In the genomic region with DNA sequence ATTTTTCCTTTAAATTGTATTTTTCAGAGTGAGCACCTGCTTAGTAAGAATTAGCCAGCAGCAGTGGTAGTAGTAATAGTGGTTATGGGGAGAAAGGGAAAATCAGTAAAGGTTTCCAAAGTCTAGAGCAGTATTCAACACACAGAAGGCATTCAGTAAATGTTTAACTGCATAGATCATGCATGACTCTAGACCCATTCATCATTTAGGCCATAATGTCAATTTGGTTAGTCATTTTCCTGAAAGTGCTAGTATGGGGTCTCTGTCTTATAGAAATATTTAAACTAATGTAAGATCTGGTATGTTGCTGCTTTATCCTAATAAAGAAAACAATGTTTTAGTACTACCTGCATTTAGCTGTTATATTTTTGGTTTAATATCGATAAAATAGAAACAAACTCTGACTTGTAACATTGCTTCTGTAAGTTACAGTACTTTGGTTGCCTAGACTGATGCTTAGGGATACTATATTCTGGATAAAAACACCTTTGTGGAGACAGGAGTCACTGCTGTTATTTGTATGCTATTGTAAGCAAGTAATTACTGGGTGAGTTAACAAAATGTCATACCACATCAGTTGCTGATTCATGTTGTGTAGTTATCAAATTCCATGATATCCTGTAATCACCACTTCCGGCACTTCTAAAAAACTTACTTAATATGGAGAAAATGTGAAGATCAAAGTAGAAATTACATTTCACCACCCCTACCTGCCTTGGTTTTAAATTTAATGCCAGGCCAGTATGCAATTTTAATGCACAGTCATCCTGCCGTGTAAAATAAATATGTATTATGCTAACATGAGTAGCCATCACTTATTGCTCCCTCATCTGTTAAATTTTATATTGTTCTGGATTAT, we compare ENCODE assay signal across 16 cellular contexts.
DNase-seq lines count a peak whose midpoint lies in the region; ATAC-seq, FAIRE-seq and TF ChIP-seq lines count a peak whose summit lies in the region.
"Had no signal": no experiment of that assay in that cellular context is flagged by ENCODE, and none has a peak within 500 bp of the region (broad histone marks: within the 10 kb centered on the region; RNA-seq: fewer than 3 reads in every experiment).

No MANE protein-coding gene starts in this region.

- no peak for DNase-seq in stimulated activated naive CD8-positive, alpha-beta T cell treated with anti-CD3 and anti-CD28 coated beads, Interleukin-15, Interleukin-2, amounts not matched to agents 100 U/mL and 50 U/mL, for 24 hours
- no peak for DNase-seq in stimulated activated naive CD8-positive, alpha-beta T cell treated with anti-CD3 and anti-CD28 coated beads, Interleukin-15, amount 100 ng/mL, for 72 hours
- DNase-seq in astrocyte (ENCODE audit: low read depth) (peak; percentile 84), hepatic stellate cell (ENCODE audit: low spot score) (peak; percentile 36), germinal center (ENCODE audit: low spot score) (no peak), NCI-H187 (lab: John Stamatoyannopoulos, UW) (no peak)
- DNase-seq in activated T-helper 1 cell treated with anti-CD3 and anti-CD28 coated beads, Interleukin-12 subunit alpha, Interleukin-12 subunit beta, Interleukin-2, Interleukin-4 antibody, amounts not matched to agents 30 ng/mL and 10 ng/mL and 1 ng/mL, durations not matched to agents 14 hours and 24 hours and 36 hours (ENCODE audit: low spot score) = no peak
- DNase-seq: GF-D8; GOT3; MG63; natural killer cell; NCI-H446 treated with DMSO at 0.1 percent for 48 hours; stimulated activated naive CD4-positive, alpha-beta T cell treated with Interleukin-2 at 50 U/mL for 16 hours had no signal

- H3K27me3 Mint-ChIP-seq in stimulated activated naive CD8-positive, alpha-beta T cell treated with anti-CD3 and anti-CD28 coated beads, Interleukin-15, amount 100 ng/mL, for 72 hours = no peaks in the 10 kb centered on the region
- no peaks in the 10 kb centered on the region for H3K27me3 Mint-ChIP-seq in astrocyte (ENCODE audit: low read depth, unreplicated experiment)
- H3K27me3 Mint-ChIP-seq in activated T-helper 1 cell treated with anti-CD3 and anti-CD28 coated beads, Interleukin-12 subunit alpha, Interleukin-12 subunit beta, Interleukin-2, Interleukin-4 antibody, amounts not matched to agents 30 ng/mL and 10 ng/mL and 1 ng/mL, durations not matched to agents 14 hours and 24 hours and 36 hours (ENCODE audit: insufficient read depth) = no peaks in the 10 kb centered on the region
- H3K27me3 Mint-ChIP-seq: dendritic cell treated with granulocyte-macrophage colony-stimulating factor and Interleukin-4, amounts not matched to agents 40 ng/mL and 50 ng/mL, for 4 days had no signal

- H3K4me2 ChIP-seq in astrocyte (ENCODE audit: low read length) = peak overlapping the region; percentile 55

- H3K9me3 Mint-ChIP-seq in stimulated activated naive CD8-positive, alpha-beta T cell treated with anti-CD3 and anti-CD28 coated beads, Interleukin-15, amount 100 ng/mL, for 72 hours = no peaks in the 10 kb centered on the region
- H3K9me3 Mint-ChIP-seq in astrocyte (ENCODE audit: unreplicated experiment) = no peaks in the 10 kb centered on the region
- no peaks in the 10 kb centered on the region for H3K9me3 Mint-ChIP-seq in activated T-helper 1 cell treated with anti-CD3 and anti-CD28 coated beads, Interleukin-12 subunit alpha, Interleukin-12 subunit beta, Interleukin-2, Interleukin-4 antibody, amounts not matched to agents 30 ng/mL and 10 ng/mL and 1 ng/mL, durations not matched to agents 14 hours and 24 hours and 36 hours
- H3K9me3 Mint-ChIP-seq: dendritic cell treated with granulocyte-macrophage colony-stimulating factor and Interleukin-4, amounts not matched to agents 40 ng/mL and 50 ng/mL, for 4 days; natural killer cell had no signal

- no peak for TF ChIP-seq CTCF in astrocyte (IDR thresholded peaks at IDR 0.05; ENCODE audit: insufficient read depth, low read depth, low read length)

- FAIRE-seq in astrocyte (lab: Jason Lieb, UNC) = peak; percentile 73

- H3K36me3 Mint-ChIP-seq in astrocyte (ENCODE audit: low read depth, unreplicated experiment) = peaks cover 21% of the 10 kb centered on the region
- H3K36me3 Mint-ChIP-seq in activated T-helper 1 cell treated with anti-CD3 and anti-CD28 coated beads, Interleukin-12 subunit alpha, Interleukin-12 subunit beta, Interleukin-2, Interleukin-4 antibody, amounts not matched to agents 30 ng/mL and 10 ng/mL and 1 ng/mL, durations not matched to agents 14 hours and 24 hours and 36 hours (ENCODE audit: low read depth) = no peaks in the 10 kb centered on the region
- H3K36me3 Mint-ChIP-seq: natural killer cell had no signal

- no peak overlapping the region for H3K27ac Mint-ChIP-seq in stimulated activated naive CD8-positive, alpha-beta T cell treated with anti-CD3 and anti-CD28 coated beads, Interleukin-15, amount 100 ng/mL, for 72 hours
- H3K27ac Mint-ChIP-seq in astrocyte (ENCODE audit: unreplicated experiment) = peak overlapping the region; percentile 95
- no peak overlapping the region for H3K27ac Mint-ChIP-seq in activated T-helper 1 cell treated with anti-CD3 and anti-CD28 coated beads, Interleukin-12 subunit alpha, Interleukin-12 subunit beta, Interleukin-2, Interleukin-4 antibody, amounts not matched to agents 30 ng/mL and 10 ng/mL and 1 ng/mL, durations not matched to agents 14 hours and 24 hours and 36 hours
- H3K27ac Mint-ChIP-seq: dendritic cell treated with granulocyte-macrophage colony-stimulating factor and Interleukin-4, amounts not matched to agents 40 ng/mL and 50 ng/mL, for 4 days; natural killer cell had no signal

- peaks cover 21% of the 10 kb centered on the region for H3K4me1 ChIP-seq in astrocyte (ENCODE audit: insufficient read depth, low read length)

- H2AFZ ChIP-seq in astrocyte (ENCODE audit: low read depth, low read length) = no peak overlapping the region

- peak; percentile 65 for ATAC-seq in stimulated activated naive CD8-positive, alpha-beta T cell treated with anti-CD3 and anti-CD28 coated beads, Interleukin-15, Interleukin-2, amounts not matched to agents 100 U/mL and 50 U/mL, for 24 hours
- no peak for ATAC-seq in stimulated activated naive CD8-positive, alpha-beta T cell treated with anti-CD3 and anti-CD28 coated beads, Interleukin-15, amount 100 ng/mL, for 72 hours
- no peak for ATAC-seq in HG02759 (IDR thresholded peaks at IDR 0.05; ENCODE audit: unreplicated experiment)
- ATAC-seq: natural killer cell had no signal

- H3K4me3 ChIP-seq in astrocyte (ENCODE audit: insufficient read depth, low read depth, low read length) = no peak overlapping the region
- H3K4me3 ChIP-seq: MG63, SK-N-MC had no signal

- no peaks in the 10 kb centered on the region for H3K9me3 ChIP-seq in astrocyte (ENCODE audit: insufficient read depth, low read depth, low read length)
- H3K9me3 ChIP-seq: MG63 had no signal

- no peak overlapping the region for H3K4me3 Mint-ChIP-seq in stimulated activated naive CD8-positive, alpha-beta T cell treated with anti-CD3 and anti-CD28 coated beads, Interleukin-15, amount 100 ng/mL, for 72 hours
- H3K4me3 Mint-ChIP-seq in astrocyte (ENCODE audit: unreplicated experiment) = no peak overlapping the region
- no peak overlapping the region for H3K4me3 Mint-ChIP-seq in activated T-helper 1 cell treated with anti-CD3 and anti-CD28 coated beads, Interleukin-12 subunit alpha, Interleukin-12 subunit beta, Interleukin-2, Interleukin-4 antibody, amounts not matched to agents 30 ng/mL and 10 ng/mL and 1 ng/mL, durations not matched to agents 14 hours and 24 hours and 36 hours
- H3K4me3 Mint-ChIP-seq: dendritic cell treated with granulocyte-macrophage colony-stimulating factor and Interleukin-4, amounts not matched to agents 40 ng/mL and 50 ng/mL, for 4 days; natural killer cell had no signal

- no peaks in the 10 kb centered on the region for H3K27me3 ChIP-seq in astrocyte (ENCODE audit: insufficient read depth, low read length)
- H3K27me3 ChIP-seq: MG63 had no signal

- H3K4me1 Mint-ChIP-seq in stimulated activated naive CD8-positive, alpha-beta T cell treated with anti-CD3 and anti-CD28 coated beads, Interleukin-15, amount 100 ng/mL, for 72 hours = no peaks in the 10 kb centered on the region
- peaks cover 24% of the 10 kb centered on the region for H3K4me1 Mint-ChIP-seq in astrocyte (ENCODE audit: low read depth, unreplicated experiment)
- no peaks in the 10 kb centered on the region for H3K4me1 Mint-ChIP-seq in activated T-helper 1 cell treated with anti-CD3 and anti-CD28 coated beads, Interleukin-12 subunit alpha, Interleukin-12 subunit beta, Interleukin-2, Interleukin-4 antibody, amounts not matched to agents 30 ng/mL and 10 ng/mL and 1 ng/mL, durations not matched to agents 14 hours and 24 hours and 36 hours (ENCODE audit: low read depth)
- H3K4me1 Mint-ChIP-seq: natural killer cell had no signal

- H3K79me2 ChIP-seq in astrocyte (ENCODE audit: insufficient read depth, low read length) = peaks cover 3% of the 10 kb centered on the region

- H3K9ac ChIP-seq in astrocyte (ENCODE audit: low read length) = peak overlapping the region; percentile 54

- intact Hi-C loops in activated T-helper 1 cell treated with anti-CD3 and anti-CD28 coated beads, Interleukin-12 subunit alpha, Interleukin-12 subunit beta, Interleukin-2, Interleukin-4 antibody, amounts not matched to agents 30 ng/mL and 10 ng/mL and 1 ng/mL, durations not matched to agents 14 hours and 24 hours and 36 hours (cut with micrococcal nuclease) = no loop called here

- peaks cover 29% of the 10 kb centered on the region for H3K36me3 ChIP-seq in astrocyte (ENCODE audit: insufficient read depth, low read length)
- H3K36me3 ChIP-seq: MG63 had no signal

- peak overlapping the region; percentile 87 for H3K27ac ChIP-seq in astrocyte (ENCODE audit: low read depth, low read length)
- H3K27ac ChIP-seq: SK-N-MC had no signal

- H4K20me1 ChIP-seq in astrocyte (ENCODE audit: insufficient read depth, low read length) = no peaks in the 10 kb centered on the region

Comparison
In these comparisons a context has a peak if more than half of its experiments do, and no peak if none do; other contexts are left out.
1. DNase-seq: peak in astrocyte (single experiment) and hepatic stellate cell (single experiment); none in stimulated activated naive CD8-positive, alpha-beta T cell treated with anti-CD3 and anti-CD28 coated beads, Interleukin-15, Interleukin-2, amounts not matched to agents 100 U/mL and 50 U/mL, for 24 hours (single experiment), stimulated activated naive CD8-positive, alpha-beta T cell treated with anti-CD3 and anti-CD28 coated beads, Interleukin-15, amount 100 ng/mL, for 72 hours (0 of 2), germinal center (single experiment), NCI-H187 (0 of 2) and activated T-helper 1 cell treated with anti-CD3 and anti-CD28 coated beads, Interleukin-12 subunit alpha, Interleukin-12 subunit beta, Interleukin-2, Interleukin-4 antibody, amounts not matched to agents 30 ng/mL and 10 ng/mL and 1 ng/mL, durations not matched to agents 14 hours and 24 hours and 36 hours (single experiment).